1 cellular context compared by ENCODE assay signal in the genomic region with DNA sequence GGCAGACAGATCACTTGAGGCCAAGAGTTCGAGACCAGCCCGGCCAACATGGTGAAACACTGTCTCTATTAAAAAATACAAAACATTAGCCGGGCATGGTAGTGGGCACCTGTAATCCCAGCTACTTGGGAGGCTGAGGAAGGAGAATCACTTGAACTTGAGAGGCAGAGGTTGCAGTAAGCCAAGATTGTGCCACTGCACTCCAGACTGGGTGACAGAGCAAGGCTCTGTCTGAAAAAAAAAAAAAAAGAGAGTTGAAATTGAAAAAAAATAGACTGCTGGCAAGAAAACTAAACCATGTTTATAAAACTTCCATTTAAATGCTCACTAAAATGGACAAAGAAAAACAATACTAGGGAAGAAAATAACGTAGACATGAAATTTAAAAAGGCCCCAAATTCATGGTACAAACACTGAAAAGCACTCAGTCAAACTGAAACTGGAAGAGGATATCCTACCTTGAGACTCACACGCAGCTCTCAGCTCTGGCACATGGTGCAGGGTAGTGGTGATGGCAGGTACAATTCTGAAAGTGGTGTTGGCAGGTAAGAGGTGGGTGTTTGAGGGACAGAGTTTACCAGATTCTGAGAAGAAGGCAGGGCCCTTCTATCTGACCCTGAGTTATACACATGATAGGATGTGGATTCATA.
TF ChIP-seq lines count a peak whose summit lies in the region.

No MANE protein-coding gene starts in this region.

TF ChIP-seq in GM12878, 131 proteins besides CTCF, POLR2A, EP300 and RAD21 (continued from another document and continues in another):
- TF ChIP-seq, protein P1, sequence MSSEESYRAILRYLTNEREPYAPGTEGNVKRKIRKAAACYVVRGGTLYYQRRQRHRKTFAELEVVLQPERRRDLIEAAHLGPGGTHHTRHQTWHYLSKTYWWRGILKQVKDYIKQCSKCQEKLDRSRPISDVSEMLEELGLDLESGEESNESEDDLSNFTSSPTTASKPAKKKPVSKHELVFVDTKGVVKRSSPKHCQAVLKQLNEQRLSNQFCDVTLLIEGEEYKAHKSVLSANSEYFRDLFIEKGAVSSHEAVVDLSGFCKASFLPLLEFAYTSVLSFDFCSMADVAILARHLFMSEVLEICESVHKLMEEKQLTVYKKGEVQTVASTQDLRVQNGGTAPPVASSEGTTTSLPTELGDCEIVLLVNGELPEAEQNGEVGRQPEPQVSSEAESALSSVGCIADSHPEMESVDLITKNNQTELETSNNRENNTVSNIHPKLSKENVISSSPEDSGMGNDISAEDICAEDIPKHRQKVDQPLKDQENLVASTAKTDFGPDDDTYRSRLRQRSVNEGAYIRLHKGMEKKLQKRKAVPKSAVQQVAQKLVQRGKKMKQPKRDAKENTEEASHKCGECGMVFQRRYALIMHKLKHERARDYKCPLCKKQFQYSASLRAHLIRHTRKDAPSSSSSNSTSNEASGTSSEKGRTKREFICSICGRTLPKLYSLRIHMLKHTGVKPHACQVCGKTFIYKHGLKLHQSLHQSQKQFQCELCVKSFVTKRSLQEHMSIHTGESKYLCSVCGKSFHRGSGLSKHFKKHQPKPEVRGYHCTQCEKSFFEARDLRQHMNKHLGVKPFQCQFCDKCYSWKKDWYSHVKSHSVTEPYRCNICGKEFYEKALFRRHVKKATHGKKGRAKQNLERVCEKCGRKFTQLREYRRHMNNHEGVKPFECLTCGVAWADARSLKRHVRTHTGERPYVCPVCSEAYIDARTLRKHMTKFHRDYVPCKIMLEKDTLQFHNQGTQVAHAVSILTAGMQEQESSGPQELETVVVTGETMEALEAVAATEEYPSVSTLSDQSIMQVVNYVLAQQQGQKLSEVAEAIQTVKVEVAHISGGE (CRISPR knock-in tag; IDR thresholded peaks at IDR 0.05), result no peak
- TF ChIP-seq SUZ12 (IDR thresholded peaks at IDR 0.05; ENCODE audit: unreplicated experiment) (no peak), TCF7 (IDR thresholded peaks at IDR 0.05; ENCODE audit: borderline replicate concordance) (no peak), CREM (IDR thresholded peaks at IDR 0.05; ENCODE audit: low read depth) (peak; percentile 52; the same call in 1 of the 2 replicates), SMAD1 (IDR thresholded peaks at IDR 0.05; ENCODE audit: low read depth, partially characterized antibody) (no peak), NFYA (IDR thresholded peaks at IDR 0.05; ENCODE audit: borderline replicate concordance, low read depth, low read length) (no peak), SIN3A (IDR thresholded peaks at IDR 0.05; ENCODE audit: low read depth, low read length) (no peak), NFIC (IDR thresholded peaks at IDR 0.05; ENCODE audit: low read depth, low read length) (peak; percentile 30; the same call in 1 of the 2 replicates), IKZF1 (conservative IDR thresholded peaks at IDR 0.05) (0 out of 2 replicates have a peak, but pooled peaks have one; percentile 27), RAD51 (IDR thresholded peaks at IDR 0.05) (peak; percentile 66; the same call in 1 of the 2 replicates), EED (IDR thresholded peaks at IDR 0.05; ENCODE audit: low read depth) (peak; percentile 30; the same call in 1 of the 2 replicates), SP1 (IDR thresholded peaks at IDR 0.05; ENCODE audit: low read depth, low read length) (no peak), BMI1 (IDR thresholded peaks at IDR 0.05; ENCODE audit: borderline replicate concordance) (no peak), SREBF1 (IDR thresholded peaks at IDR 0.05; ENCODE audit: low read length) (no peak), YY1 (IDR thresholded peaks at IDR 0.05; ENCODE audit: low read depth, low read length) (no peak), MTA2 (IDR thresholded peaks at IDR 0.05; ENCODE audit: low read depth) (peak; percentile 61), PAX8 (IDR thresholded peaks at IDR 0.05) (no peak), ASH2L (IDR thresholded peaks at IDR 0.05; ENCODE audit: borderline replicate concordance, low read depth) (no peak), MEF2B (IDR thresholded peaks at IDR 0.05; ENCODE audit: partially characterized antibody, poor library complexity, severe bottlenecking) (no peak), BHLHE40 (IDR thresholded peaks at IDR 0.05; ENCODE audit: borderline replicate concordance in 1 of 2, low read depth in 2 of 2, low read length in 1 of 2) (peak; percentile 50 to 56; a peak in 2 of 4 replicates), WRNIP1 (IDR thresholded peaks at IDR 0.05; ENCODE audit: borderline replicate concordance, low read depth, low read length) (no peak), MYB (IDR thresholded peaks at IDR 0.05; ENCODE audit: borderline replicate concordance, low read depth, low read length) (no peak), ZNF384 (IDR thresholded peaks at IDR 0.05; ENCODE audit: borderline replicate concordance, low read depth, low read length) (no peak), YBX1 (IDR thresholded peaks at IDR 0.05) (no peak), LARP7 (IDR thresholded peaks at IDR 0.05) (no peak), SPI1 (IDR thresholded peaks at IDR 0.05; ENCODE audit: borderline replicate concordance, insufficient read depth, low read depth, low read length) (peak; percentile 3; the same call in 1 of the 2 replicates), CEBPB (IDR thresholded peaks at IDR 0.05; ENCODE audit: borderline replicate concordance in 1 of 2, low read depth in 2 of 2, low read length in 2 of 2) (no peak), SRF (IDR thresholded peaks at IDR 0.05; ENCODE audit: low read depth in 2 of 2, low read length in 2 of 2) (no peak), KLF5 (IDR thresholded peaks at IDR 0.05; ENCODE audit: partially characterized antibody) (no peak), RUNX3 (IDR thresholded peaks at IDR 0.05; ENCODE audit: low read length) (peak; percentile 29; the same call in 1 of the 2 replicates), ZZZ3 (IDR thresholded peaks at IDR 0.05; ENCODE audit: control insufficient read depth, insufficient read length, low read depth) (no peak), IKZF2 (IDR thresholded peaks at IDR 0.05) (peak in 1 of 2 experiments; percentile 69; a peak in 2 of 4 replicates), MTA3 (IDR thresholded peaks at IDR 0.05; ENCODE audit: borderline replicate concordance, low read length) (no peak; the same call in 1 of the 2 replicates), TCF3 (IDR thresholded peaks at IDR 0.05; ENCODE audit: borderline replicate concordance, insufficient read depth, low read depth, low read length) (no peak)
- TF ChIP-seq, protein P2, sequence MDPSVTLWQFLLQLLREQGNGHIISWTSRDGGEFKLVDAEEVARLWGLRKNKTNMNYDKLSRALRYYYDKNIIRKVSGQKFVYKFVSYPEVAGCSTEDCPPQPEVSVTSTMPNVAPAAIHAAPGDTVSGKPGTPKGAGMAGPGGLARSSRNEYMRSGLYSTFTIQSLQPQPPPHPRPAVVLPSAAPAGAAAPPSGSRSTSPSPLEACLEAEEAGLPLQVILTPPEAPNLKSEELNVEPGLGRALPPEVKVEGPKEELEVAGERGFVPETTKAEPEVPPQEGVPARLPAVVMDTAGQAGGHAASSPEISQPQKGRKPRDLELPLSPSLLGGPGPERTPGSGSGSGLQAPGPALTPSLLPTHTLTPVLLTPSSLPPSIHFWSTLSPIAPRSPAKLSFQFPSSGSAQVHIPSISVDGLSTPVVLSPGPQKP (IDR thresholded peaks at IDR 0.05; ENCODE audit: low read depth, low read length), result no peak
- TF ChIP-seq, protein P3, sequence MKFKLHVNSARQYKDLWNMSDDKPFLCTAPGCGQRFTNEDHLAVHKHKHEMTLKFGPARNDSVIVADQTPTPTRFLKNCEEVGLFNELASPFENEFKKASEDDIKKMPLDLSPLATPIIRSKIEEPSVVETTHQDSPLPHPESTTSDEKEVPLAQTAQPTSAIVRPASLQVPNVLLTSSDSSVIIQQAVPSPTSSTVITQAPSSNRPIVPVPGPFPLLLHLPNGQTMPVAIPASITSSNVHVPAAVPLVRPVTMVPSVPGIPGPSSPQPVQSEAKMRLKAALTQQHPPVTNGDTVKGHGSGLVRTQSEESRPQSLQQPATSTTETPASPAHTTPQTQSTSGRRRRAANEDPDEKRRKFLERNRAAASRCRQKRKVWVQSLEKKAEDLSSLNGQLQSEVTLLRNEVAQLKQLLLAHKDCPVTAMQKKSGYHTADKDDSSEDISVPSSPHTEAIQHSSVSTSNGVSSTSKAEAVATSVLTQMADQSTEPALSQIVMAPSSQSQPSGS (IDR thresholded peaks at IDR 0.05; ENCODE audit: low read length), result peak; percentile 30; the same call in 1 of the 2 replicates
- TF ChIP-seq, protein P4, sequence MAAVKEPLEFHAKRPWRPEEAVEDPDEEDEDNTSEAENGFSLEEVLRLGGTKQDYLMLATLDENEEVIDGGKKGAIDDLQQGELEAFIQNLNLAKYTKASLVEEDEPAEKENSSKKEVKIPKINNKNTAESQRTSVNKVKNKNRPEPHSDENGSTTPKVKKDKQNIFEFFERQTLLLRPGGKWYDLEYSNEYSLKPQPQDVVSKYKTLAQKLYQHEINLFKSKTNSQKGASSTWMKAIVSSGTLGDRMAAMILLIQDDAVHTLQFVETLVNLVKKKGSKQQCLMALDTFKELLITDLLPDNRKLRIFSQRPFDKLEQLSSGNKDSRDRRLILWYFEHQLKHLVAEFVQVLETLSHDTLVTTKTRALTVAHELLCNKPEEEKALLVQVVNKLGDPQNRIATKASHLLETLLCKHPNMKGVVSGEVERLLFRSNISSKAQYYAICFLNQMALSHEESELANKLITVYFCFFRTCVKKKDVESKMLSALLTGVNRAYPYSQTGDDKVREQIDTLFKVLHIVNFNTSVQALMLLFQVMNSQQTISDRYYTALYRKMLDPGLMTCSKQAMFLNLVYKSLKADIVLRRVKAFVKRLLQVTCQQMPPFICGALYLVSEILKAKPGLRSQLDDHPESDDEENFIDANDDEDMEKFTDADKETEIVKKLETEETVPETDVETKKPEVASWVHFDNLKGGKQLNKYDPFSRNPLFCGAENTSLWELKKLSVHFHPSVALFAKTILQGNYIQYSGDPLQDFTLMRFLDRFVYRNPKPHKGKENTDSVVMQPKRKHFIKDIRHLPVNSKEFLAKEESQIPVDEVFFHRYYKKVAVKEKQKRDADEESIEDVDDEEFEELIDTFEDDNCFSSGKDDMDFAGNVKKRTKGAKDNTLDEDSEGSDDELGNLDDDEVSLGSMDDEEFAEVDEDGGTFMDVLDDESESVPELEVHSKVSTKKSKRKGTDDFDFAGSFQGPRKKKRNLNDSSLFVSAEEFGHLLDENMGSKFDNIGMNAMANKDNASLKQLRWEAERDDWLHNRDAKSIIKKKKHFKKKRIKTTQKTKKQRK (IDR thresholded peaks at IDR 0.05; ENCODE audit: low read depth, low read length), result no peak
- TF ChIP-seq, protein P5, sequence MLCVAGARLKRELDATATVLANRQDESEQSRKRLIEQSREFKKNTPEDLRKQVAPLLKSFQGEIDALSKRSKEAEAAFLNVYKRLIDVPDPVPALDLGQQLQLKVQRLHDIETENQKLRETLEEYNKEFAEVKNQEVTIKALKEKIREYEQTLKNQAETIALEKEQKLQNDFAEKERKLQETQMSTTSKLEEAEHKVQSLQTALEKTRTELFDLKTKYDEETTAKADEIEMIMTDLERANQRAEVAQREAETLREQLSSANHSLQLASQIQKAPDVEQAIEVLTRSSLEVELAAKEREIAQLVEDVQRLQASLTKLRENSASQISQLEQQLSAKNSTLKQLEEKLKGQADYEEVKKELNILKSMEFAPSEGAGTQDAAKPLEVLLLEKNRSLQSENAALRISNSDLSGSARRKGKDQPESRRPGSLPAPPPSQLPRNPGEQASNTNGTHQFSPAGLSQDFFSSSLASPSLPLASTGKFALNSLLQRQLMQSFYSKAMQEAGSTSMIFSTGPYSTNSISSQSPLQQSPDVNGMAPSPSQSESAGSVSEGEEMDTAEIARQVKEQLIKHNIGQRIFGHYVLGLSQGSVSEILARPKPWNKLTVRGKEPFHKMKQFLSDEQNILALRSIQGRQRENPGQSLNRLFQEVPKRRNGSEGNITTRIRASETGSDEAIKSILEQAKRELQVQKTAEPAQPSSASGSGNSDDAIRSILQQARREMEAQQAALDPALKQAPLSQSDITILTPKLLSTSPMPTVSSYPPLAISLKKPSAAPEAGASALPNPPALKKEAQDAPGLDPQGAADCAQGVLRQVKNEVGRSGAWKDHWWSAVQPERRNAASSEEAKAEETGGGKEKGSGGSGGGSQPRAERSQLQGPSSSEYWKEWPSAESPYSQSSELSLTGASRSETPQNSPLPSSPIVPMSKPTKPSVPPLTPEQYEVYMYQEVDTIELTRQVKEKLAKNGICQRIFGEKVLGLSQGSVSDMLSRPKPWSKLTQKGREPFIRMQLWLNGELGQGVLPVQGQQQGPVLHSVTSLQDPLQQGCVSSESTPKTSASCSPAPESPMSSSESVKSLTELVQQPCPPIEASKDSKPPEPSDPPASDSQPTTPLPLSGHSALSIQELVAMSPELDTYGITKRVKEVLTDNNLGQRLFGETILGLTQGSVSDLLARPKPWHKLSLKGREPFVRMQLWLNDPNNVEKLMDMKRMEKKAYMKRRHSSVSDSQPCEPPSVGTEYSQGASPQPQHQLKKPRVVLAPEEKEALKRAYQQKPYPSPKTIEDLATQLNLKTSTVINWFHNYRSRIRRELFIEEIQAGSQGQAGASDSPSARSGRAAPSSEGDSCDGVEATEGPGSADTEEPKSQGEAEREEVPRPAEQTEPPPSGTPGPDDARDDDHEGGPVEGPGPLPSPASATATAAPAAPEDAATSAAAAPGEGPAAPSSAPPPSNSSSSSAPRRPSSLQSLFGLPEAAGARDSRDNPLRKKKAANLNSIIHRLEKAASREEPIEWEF (IDR thresholded peaks at IDR 0.05; ENCODE audit: insufficient replicate concordance, low read depth, low read length), result no peak
- TF ChIP-seq, protein P6, sequence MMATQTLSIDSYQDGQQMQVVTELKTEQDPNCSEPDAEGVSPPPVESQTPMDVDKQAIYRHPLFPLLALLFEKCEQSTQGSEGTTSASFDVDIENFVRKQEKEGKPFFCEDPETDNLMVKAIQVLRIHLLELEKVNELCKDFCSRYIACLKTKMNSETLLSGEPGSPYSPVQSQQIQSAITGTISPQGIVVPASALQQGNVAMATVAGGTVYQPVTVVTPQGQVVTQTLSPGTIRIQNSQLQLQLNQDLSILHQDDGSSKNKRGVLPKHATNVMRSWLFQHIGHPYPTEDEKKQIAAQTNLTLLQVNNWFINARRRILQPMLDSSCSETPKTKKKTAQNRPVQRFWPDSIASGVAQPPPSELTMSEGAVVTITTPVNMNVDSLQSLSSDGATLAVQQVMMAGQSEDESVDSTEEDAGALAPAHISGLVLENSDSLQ (IDR thresholded peaks at IDR 0.05), result no peak
- TF ChIP-seq, protein P7, sequence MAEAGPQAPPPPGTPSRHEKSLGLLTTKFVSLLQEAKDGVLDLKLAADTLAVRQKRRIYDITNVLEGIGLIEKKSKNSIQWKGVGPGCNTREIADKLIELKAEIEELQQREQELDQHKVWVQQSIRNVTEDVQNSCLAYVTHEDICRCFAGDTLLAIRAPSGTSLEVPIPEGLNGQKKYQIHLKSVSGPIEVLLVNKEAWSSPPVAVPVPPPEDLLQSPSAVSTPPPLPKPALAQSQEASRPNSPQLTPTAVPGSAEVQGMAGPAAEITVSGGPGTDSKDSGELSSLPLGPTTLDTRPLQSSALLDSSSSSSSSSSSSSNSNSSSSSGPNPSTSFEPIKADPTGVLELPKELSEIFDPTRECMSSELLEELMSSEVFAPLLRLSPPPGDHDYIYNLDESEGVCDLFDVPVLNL (IDR thresholded peaks at IDR 0.05; ENCODE audit: low read depth, low read length), result no peak
- TF ChIP-seq, protein P8, sequence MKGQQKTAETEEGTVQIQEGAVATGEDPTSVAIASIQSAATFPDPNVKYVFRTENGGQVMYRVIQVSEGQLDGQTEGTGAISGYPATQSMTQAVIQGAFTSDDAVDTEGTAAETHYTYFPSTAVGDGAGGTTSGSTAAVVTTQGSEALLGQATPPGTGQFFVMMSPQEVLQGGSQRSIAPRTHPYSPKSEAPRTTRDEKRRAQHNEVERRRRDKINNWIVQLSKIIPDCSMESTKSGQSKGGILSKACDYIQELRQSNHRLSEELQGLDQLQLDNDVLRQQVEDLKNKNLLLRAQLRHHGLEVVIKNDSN (IDR thresholded peaks at IDR 0.05; ENCODE audit: borderline replicate concordance, extremely low read length, insufficient read depth, low read depth, low read length), result no peak
